Comparison of ENCODE assay signal across 16 cellular contexts in genomic region chr3:71047616-71048531, GRCh38.
DNase-seq lines count a peak whose midpoint lies in the region; ATAC-seq and TF ChIP-seq lines count a peak whose summit lies in the region.
"Had no signal": no experiment of that assay in that cellular context is flagged by ENCODE, and none has a peak within 500 bp of the region (broad histone marks: within the 10 kb centered on the region; RNA-seq: fewer than 3 reads in every experiment).

No MANE protein-coding gene starts in this region.

- no peak overlapping the region for H3K4me3 ChIP-seq in Karpas-422 (ENCODE audit: low read length)
- no peak overlapping the region for H3K4me3 ChIP-seq in parathyroid adenoma (ENCODE audit: low read depth, low read length)
- H3K4me3 ChIP-seq: PC-9 had no signal

- H4K20me1 ChIP-seq in Karpas-422 (ENCODE audit: insufficient read depth, low read depth, low read length): peaks cover 21% of the 10 kb centered on the region; the same call in 1 of the 2 replicates

- intact Hi-C loops in CD4-positive, alpha-beta T cell (cut with DNase I, micrococcal nuclease): loop anchor here (2.0 kb wide), 2 partner anchors 17 kb away; no protein-coding TSS in a partner anchor

- CTCF ChIA-PET in CD4-positive, alpha-beta T cell (lab: Charles Lee): interaction anchor here (0.8 to 2.0 kb wide), 4 partner anchors 11 to 21 kb away, joined by 3 to 5 read pairs (median 3); no protein-coding TSS in a partner anchor

- peaks cover 100% of the 10 kb centered on the region for H3K36me3 Mint-ChIP-seq in CD4-positive, alpha-beta T cell (ENCODE audit: low read depth)
- H3K36me3 Mint-ChIP-seq in endothelial cell (ENCODE audit: low read depth, unreplicated experiment): peaks cover 23% of the 10 kb centered on the region

- no peak for ATAC-seq in CD4-positive, alpha-beta T cell (ENCODE audit: poor library complexity)
- ATAC-seq in HG03139 (IDR thresholded peaks at IDR 0.05; ENCODE audit: unreplicated experiment): no peak
- no peak for ATAC-seq in HG03378 (IDR thresholded peaks at IDR 0.05; ENCODE audit: unreplicated experiment)

- no peaks in the 10 kb centered on the region for H3K9me3 Mint-ChIP-seq in CD4-positive, alpha-beta T cell
- no peaks in the 10 kb centered on the region for H3K9me3 Mint-ChIP-seq in endothelial cell (ENCODE audit: unreplicated experiment)
- H3K9me3 Mint-ChIP-seq: activated T-helper 1 cell treated with anti-CD3 and anti-CD28 coated beads, Interleukin-12 subunit alpha, Interleukin-12 subunit beta, Interleukin-2, Interleukin-4 antibody, amounts not matched to agents 30 ng/mL and 10 ng/mL and 1 ng/mL, durations not matched to agents 14 hours and 24 hours and 36 hours had no signal

- POLR2A ChIA-PET in CD4-positive, alpha-beta T cell (lab: Charles Lee): interaction anchor here (8.9 kb wide), 1 partner anchor 14 kb away, joined by 104 read pairs; no protein-coding TSS in a partner anchor

- H3K27me3 ChIP-seq in CD4-positive, alpha-beta T cell (ENCODE audit: control insufficient read depth, insufficient read depth, low read length): no peaks in the 10 kb centered on the region
- H3K27me3 ChIP-seq in Karpas-422 (ENCODE audit: low read length) (no peaks in the 10 kb centered on the region), parathyroid adenoma (ENCODE audit: control insufficient read depth, insufficient read depth, low read length) (no peaks in the 10 kb centered on the region)

- H3K4me2 ChIP-seq in Karpas-422 (ENCODE audit: low read depth, low read length, poor library complexity, severe bottlenecking) (peak overlapping the region; percentile 3), parathyroid adenoma (ENCODE audit: low read length) (no peak overlapping the region)
- H3K4me2 ChIP-seq: PC-9 had no signal

- peak overlapping the region; percentile 65 for H3K4me3 Mint-ChIP-seq in CD4-positive, alpha-beta T cell
- H3K4me3 Mint-ChIP-seq in endothelial cell (ENCODE audit: unreplicated experiment): no peak overlapping the region
- H3K4me3 Mint-ChIP-seq: activated T-helper 1 cell treated with anti-CD3 and anti-CD28 coated beads, Interleukin-12 subunit alpha, Interleukin-12 subunit beta, Interleukin-2, Interleukin-4 antibody, amounts not matched to agents 30 ng/mL and 10 ng/mL and 1 ng/mL, durations not matched to agents 14 hours and 24 hours and 36 hours had no signal

- H3K27me3 Mint-ChIP-seq in CD4-positive, alpha-beta T cell: no peaks in the 10 kb centered on the region
- peaks cover 10% of the 10 kb centered on the region for H3K27me3 Mint-ChIP-seq in endothelial cell (ENCODE audit: unreplicated experiment)

- H2AFZ ChIP-seq in Karpas-422 (ENCODE audit: low read length) (no peak overlapping the region), parathyroid adenoma (no peak overlapping the region)
- H2AFZ ChIP-seq: PC-9 had no signal

- peaks cover 97% of the 10 kb centered on the region for H3K4me1 Mint-ChIP-seq in CD4-positive, alpha-beta T cell (ENCODE audit: low read depth)
- peaks cover 74% of the 10 kb centered on the region for H3K4me1 Mint-ChIP-seq in endothelial cell (ENCODE audit: unreplicated experiment)

- no peak for DNase-seq in CD4-positive, alpha-beta T cell
- DNase-seq in Karpas-422 (no peak), endothelial cell (ENCODE audit: low spot score) (no peak), G401 (ENCODE audit: low spot score) (no peak), NCI-H1048 (lab: John Stamatoyannopoulos, UW) (no peak)
- DNase-seq: GOT3, KBM-7, midbrain, NCI-H2107, PC-9, T1000 had no signal

- H3K36me3 ChIP-seq in Karpas-422 (ENCODE audit: insufficient read depth, low read length) (peaks cover 65% of the 10 kb centered on the region; the same call in 1 of the 2 replicates), parathyroid adenoma (ENCODE audit: control insufficient read depth, insufficient read depth, low read length) (no peaks in the 10 kb centered on the region)

- in situ Hi-C loops in G401 (cut with HindIII; ENCODE audit: low sequenced_read_pairs): no loop called here

- H3K79me2 ChIP-seq in Karpas-422 (ENCODE audit: low read length) (peaks cover 99% of the 10 kb centered on the region), parathyroid adenoma (peaks cover 3% of the 10 kb centered on the region)

- no peak overlapping the region for H3K27ac ChIP-seq in CD4-positive, alpha-beta T cell (ENCODE audit: low read depth, low read length)
- peak overlapping the region; percentile 36 for H3K27ac ChIP-seq in Karpas-422 (ENCODE audit: low read length)
- H3K27ac ChIP-seq in parathyroid adenoma: peak overlapping the region; percentile 49
- H3K27ac ChIP-seq: C4-2B, PC-9 had no signal

- H3K9ac ChIP-seq in Karpas-422 (ENCODE audit: low read length) (no peak overlapping the region), parathyroid adenoma (no peak overlapping the region)

- no peaks in the 10 kb centered on the region for H3K9me3 ChIP-seq in CD4-positive, alpha-beta T cell (ENCODE audit: control insufficient read depth, low read length)
- H3K9me3 ChIP-seq in Karpas-422 (ENCODE audit: low read length): no peaks in the 10 kb centered on the region
- H3K9me3 ChIP-seq in parathyroid adenoma (ENCODE audit: control insufficient read depth, low read length): no peaks in the 10 kb centered on the region

- H3K4me1 ChIP-seq in Karpas-422 (ENCODE audit: low read length) (peaks cover 81% of the 10 kb centered on the region), parathyroid adenoma (no peaks in the 10 kb centered on the region)

- no peak for TF ChIP-seq CTCF in CD4-positive, alpha-beta T cell (IDR thresholded peaks at IDR 0.05)
- TF ChIP-seq CTCF in endothelial cell (IDR thresholded peaks at IDR 0.05; ENCODE audit: unreplicated experiment) (no peak), parathyroid adenoma (IDR thresholded peaks at IDR 0.05) (no peak)

- no peak overlapping the region for H3K27ac Mint-ChIP-seq in CD4-positive, alpha-beta T cell
- peak overlapping the region; percentile 100 for H3K27ac Mint-ChIP-seq in endothelial cell (ENCODE audit: unreplicated experiment)
- H3K27ac Mint-ChIP-seq: activated T-helper 1 cell treated with anti-CD3 and anti-CD28 coated beads, Interleukin-12 subunit alpha, Interleukin-12 subunit beta, Interleukin-2, Interleukin-4 antibody, amounts not matched to agents 30 ng/mL and 10 ng/mL and 1 ng/mL, durations not matched to agents 14 hours and 24 hours and 36 hours had no signal

- H3K9me2 ChIP-seq in Karpas-422 (replicated peaks; ENCODE audit: insufficient read depth, low read length): no peaks in the 10 kb centered on the region
